Comparison of ENCODE assay signal across 8 cellular contexts in the genomic region with DNA sequence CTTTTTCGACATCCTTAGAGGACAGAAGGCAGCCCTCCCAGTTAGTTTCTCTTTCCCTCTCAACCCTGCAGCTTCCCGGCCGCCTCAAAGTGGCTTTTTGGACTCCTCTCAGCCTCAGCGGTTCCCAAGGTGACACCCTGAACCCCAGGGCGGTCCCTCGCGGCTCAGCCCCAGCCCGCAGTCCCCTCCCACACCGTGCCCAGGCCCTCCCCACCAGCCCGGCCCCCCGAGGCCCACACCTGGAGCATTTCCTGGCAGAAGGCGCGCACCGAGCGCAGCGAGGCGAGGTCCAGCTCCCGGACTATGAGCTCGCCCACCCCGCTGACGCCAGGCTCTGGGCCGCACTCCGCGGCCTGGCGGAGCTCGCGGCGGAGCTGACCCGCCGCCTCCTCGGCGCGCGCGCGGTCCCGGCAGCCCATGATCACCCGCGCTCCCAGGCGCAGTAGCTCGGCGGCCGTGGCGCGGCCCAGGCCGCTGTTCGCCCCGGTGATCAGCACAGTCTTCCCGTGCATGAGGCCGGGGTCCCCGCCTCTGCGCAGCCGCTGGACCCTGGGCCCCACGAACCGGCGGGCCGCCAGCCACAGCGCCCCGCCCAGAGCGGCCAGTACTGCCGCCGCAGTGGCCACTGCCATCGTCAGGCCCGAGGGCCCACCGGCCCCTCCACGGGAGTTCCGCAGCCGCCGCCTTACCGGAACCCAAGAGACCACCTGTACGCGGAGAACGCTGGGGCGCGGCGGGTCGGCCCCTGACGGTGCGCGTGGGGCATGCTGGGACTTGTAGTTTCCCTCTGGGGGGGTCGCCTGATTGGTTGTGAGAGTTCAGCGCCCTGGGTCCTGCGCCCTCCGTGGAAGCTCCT. TPM values are rescaled to one million over a fixed set of nuclear protein-coding genes. Genes with fewer than 3 reads are reported as not detected.
A peak's percentile ranks its signal among the peaks of the same experiment; 100 is the strongest.
DNase-seq lines count a peak whose midpoint lies in the region; ATAC-seq and TF ChIP-seq lines count a peak whose summit lies in the region.

Gene RDH14, minus strand, starts transcription at position 713 of the 856 bp plus-strand sequence. Its CDS starts 81 bp downstream, at position 632.

- ATAC-seq in HG02885 (IDR thresholded peaks at IDR 0.05; ENCODE audit: poor library complexity, unreplicated experiment) (peak; percentile 93), T-helper 17 cell (peak; percentile 91)

- peak; percentile 95 for DNase-seq in NCI-H1694 treated with DMSO at 0.1 percent for 48 hours (lab: John Stamatoyannopoulos, UW)
- peak; percentile 81 to 84 (median 83) for DNase-seq in T-helper 17 cell
- peak; percentile 58 to 96 (median 91) for DNase-seq in amygdala (lab: John Stamatoyannopoulos, UW)
- peak; percentile 94 for DNase-seq in left ventricle myocardium inferior
- peak; percentile 93 for DNase-seq in progenitor cell of endocrine pancreas (ENCODE audit: low spot score, unreplicated experiment)
- peak; percentile 97 for DNase-seq in ureter (ENCODE audit: low spot score)

- H3K4me1 ChIP-seq in left ventricle myocardium inferior: peaks cover 57% of the 10 kb centered on the region

- H3K27me3 Mint-ChIP-seq in T-helper 17 cell (no peaks in the 10 kb centered on the region), progenitor cell of endocrine pancreas (no peaks in the 10 kb centered on the region)

- H3K9me3 Mint-ChIP-seq in progenitor cell of endocrine pancreas (ENCODE audit: low read depth): peaks cover 3% of the 10 kb centered on the region

- peak within 1 kb of the TSS; percentile 91 for H3K4me3 Mint-ChIP-seq in T-helper 17 cell
- peak within 1 kb of the TSS; percentile 90 for H3K4me3 Mint-ChIP-seq in progenitor cell of endocrine pancreas (ENCODE audit: low read depth)

- H3K9me3 ChIP-seq in T-helper 17 cell (ENCODE audit: control insufficient read depth, low read length, poor library complexity, severe bottlenecking) (no peaks in the 10 kb centered on the region), left ventricle myocardium inferior (replicated peaks) (peaks cover 5% of the 10 kb centered on the region)

- H3K4me1 Mint-ChIP-seq in T-helper 17 cell (peaks cover 22% of the 10 kb centered on the region), progenitor cell of endocrine pancreas (ENCODE audit: low read depth) (peaks cover 21% of the 10 kb centered on the region)

- no peaks in the 10 kb centered on the region for H3K27me3 ChIP-seq in left ventricle myocardium inferior (ENCODE audit: low read depth)

- TF ChIP-seq CTCF in left ventricle myocardium inferior (IDR thresholded peaks at IDR 0.05; ENCODE audit: borderline replicate concordance) (no peak), progenitor cell of endocrine pancreas (IDR thresholded peaks at IDR 0.05; ENCODE audit: unreplicated experiment) (no peak)

- H3K27ac ChIP-seq in left ventricle myocardium inferior (replicated peaks): peak within 1 kb of the TSS; percentile 99

- H3K36me3 Mint-ChIP-seq in T-helper 17 cell (ENCODE audit: low read depth) (peaks cover 3% of the 10 kb centered on the region), progenitor cell of endocrine pancreas (ENCODE audit: insufficient read depth) (peaks cover 16% of the 10 kb centered on the region)

- peaks cover 19% of the 10 kb centered on the region for H3K36me3 ChIP-seq in left ventricle myocardium inferior

- TF ChIP-seq POLR2A in GM15510 (IDR thresholded peaks at IDR 0.05; ENCODE audit: borderline replicate concordance, extremely low read depth, insufficient read length): peak; percentile 71

- H3K4me3 ChIP-seq in left ventricle myocardium inferior: peak within 1 kb of the TSS; percentile 93

- intact Hi-C loops in left ventricle myocardium inferior (cut with micrococcal nuclease): no loop called here

- H3K27ac Mint-ChIP-seq in T-helper 17 cell (peak within 1 kb of the TSS; percentile 92), progenitor cell of endocrine pancreas (peak within 1 kb of the TSS; percentile 98)

RNA-seq across cellular contexts. Expression of gene RDH14, which starts in this region (rescaled TPM):
- total RNA-seq in T-helper 17 cell (10 to 100 TPM in 1 of 2 donors, 1 to 10 TPM in 1; 8.7 to 10.1 TPM), left ventricle myocardium inferior (42.6 TPM), progenitor cell of endocrine pancreas (22.8 and 25.5 TPM in 2 replicates), ureter (20.6 TPM)

Comparison
In these comparisons a context has a peak if more than half of its experiments do, and no peak if none do; other contexts are left out.
1. Peak in every context shown above with its lines: DNase-seq, ATAC-seq, H3K4me3 ChIP-seq and H3K27ac ChIP-seq.